In genomic region chr1:103529746-103530145, GRCh38 we compare ENCODE assay signal across 11 cellular contexts. TPM values are rescaled to one million over a fixed set of nuclear protein-coding genes. Genes with fewer than 3 reads are reported as not detected.
DNase-seq lines count a peak whose midpoint lies in the region; ATAC-seq and TF ChIP-seq lines count a peak whose summit lies in the region.
"Had no signal": no experiment of that assay in that cellular context is flagged by ENCODE, and none has a peak within 500 bp of the region (broad histone marks: within the 10 kb centered on the region; RNA-seq: fewer than 3 reads in every experiment).

No MANE protein-coding gene starts in this region.

- ATAC-seq in GM21367 (IDR thresholded peaks at IDR 0.05; ENCODE audit: unreplicated experiment), result no peak
- ATAC-seq in left ventricle myocardium superior, result no peak
- ATAC-seq: heart left ventricle had no signal

- no peaks in the 10 kb centered on the region for H3K9me3 Mint-ChIP-seq in activated CD4-positive, alpha-beta memory T cell treated with anti-CD3 and anti-CD28 coated beads, Interleukin-2, amount 10 ng/mL, durations not matched to agents 7 days and 5 days
- no peaks in the 10 kb centered on the region for H3K9me3 Mint-ChIP-seq in endodermal cell
- H3K9me3 Mint-ChIP-seq: IgD-negative memory B cell had no signal

- H3K4me1 Mint-ChIP-seq in activated CD4-positive, alpha-beta memory T cell treated with anti-CD3 and anti-CD28 coated beads, Interleukin-2, amount 10 ng/mL, durations not matched to agents 7 days and 5 days, result peaks cover 58% of the 10 kb centered on the region
- peaks cover 13% of the 10 kb centered on the region for H3K4me1 Mint-ChIP-seq in endodermal cell

- peaks cover 59% of the 10 kb centered on the region for H3K36me3 Mint-ChIP-seq in activated CD4-positive, alpha-beta memory T cell treated with anti-CD3 and anti-CD28 coated beads, Interleukin-2, amount 10 ng/mL, durations not matched to agents 7 days and 5 days (ENCODE audit: low read depth)
- peaks cover 22% of the 10 kb centered on the region for H3K36me3 Mint-ChIP-seq in endodermal cell (ENCODE audit: low read depth)
- H3K36me3 Mint-ChIP-seq: IgD-negative memory B cell had no signal

- CTCF ChIA-PET in activated CD4-positive, alpha-beta memory T cell treated with anti-CD3 and anti-CD28 coated beads, Interleukin-2, amount 10 ng/mL, durations not matched to agents 7 days and 5 days (lab: Charles Lee), result no interaction called here

- H3K9me3 ChIP-seq in endodermal cell (ENCODE audit: control insufficient read depth, low read length), result no peaks in the 10 kb centered on the region
- H3K9me3 ChIP-seq: heart left ventricle had no signal

- H3K27me3 ChIP-seq in endodermal cell (ENCODE audit: control insufficient read depth, insufficient read depth, low read length, poor library complexity, severe bottlenecking), result no peaks in the 10 kb centered on the region
- H3K27me3 ChIP-seq: heart left ventricle had no signal

- H3K4me3 Mint-ChIP-seq in activated CD4-positive, alpha-beta memory T cell treated with anti-CD3 and anti-CD28 coated beads, Interleukin-2, amount 10 ng/mL, durations not matched to agents 7 days and 5 days, result no peak overlapping the region
- H3K4me3 Mint-ChIP-seq in endodermal cell, result no peak overlapping the region
- H3K4me3 Mint-ChIP-seq: IgD-negative memory B cell had no signal

- intact Hi-C loops in left ventricle myocardium superior (cut with micrococcal nuclease), result no loop called here

- DNase-seq in HT1080 (ENCODE audit: low read depth) (peak; percentile 18), endodermal cell (peak; percentile 71), T-helper 9 cell (no peak), left ventricle myocardium superior (no peak), DMS79 treated with DMSO at 0.1 percent for 48 hours (lab: John Stamatoyannopoulos, UW) (no peak)
- DNase-seq in activated CD4-positive, alpha-beta memory T cell treated with anti-CD3 and anti-CD28 coated beads, Interleukin-2, amount 10 ng/mL, durations not matched to agents 7 days and 5 days, result peak; percentile 40
- DNase-seq in stimulated activated CD4-positive, alpha-beta T cell treated with anti-CD3 and anti-CD28 coated beads, TNF-alpha, amount 100 ng/mL, for 4 hours (ENCODE audit: low read depth in 3 of 3), result peak in 2 of 3 experiments; percentile 4 to 5

- no peak for TF ChIP-seq CTCF in endodermal cell (conservative IDR thresholded peaks at IDR 0.05)

- H3K27ac Mint-ChIP-seq in activated CD4-positive, alpha-beta memory T cell treated with anti-CD3 and anti-CD28 coated beads, Interleukin-2, amount 10 ng/mL, durations not matched to agents 7 days and 5 days, result no peak overlapping the region
- H3K27ac Mint-ChIP-seq in endodermal cell, result no peak overlapping the region

- no peak overlapping the region for H3K27ac ChIP-seq in endodermal cell (ENCODE audit: low read depth, low read length)
- H3K27ac ChIP-seq: heart left ventricle, skin epidermis had no signal

- H3K36me3 ChIP-seq in endodermal cell (ENCODE audit: control insufficient read depth, insufficient read depth, low read length), result peaks cover 17% of the 10 kb centered on the region

- H3K27me3 Mint-ChIP-seq in activated CD4-positive, alpha-beta memory T cell treated with anti-CD3 and anti-CD28 coated beads, Interleukin-2, amount 10 ng/mL, durations not matched to agents 7 days and 5 days, result no peaks in the 10 kb centered on the region
- no peaks in the 10 kb centered on the region for H3K27me3 Mint-ChIP-seq in endodermal cell (ENCODE audit: insufficient read depth)
- H3K27me3 Mint-ChIP-seq: IgD-negative memory B cell had no signal

- POLR2A ChIA-PET in activated CD4-positive, alpha-beta memory T cell treated with anti-CD3 and anti-CD28 coated beads, Interleukin-2, amount 10 ng/mL, durations not matched to agents 7 days and 5 days (lab: Charles Lee), result no interaction called here

- H3K9ac ChIP-seq in endodermal cell (ENCODE audit: extremely low read depth, low read length, poor library complexity, severe bottlenecking), result no peak overlapping the region

- no peak overlapping the region for H3K4me3 ChIP-seq in endodermal cell (ENCODE audit: low read length)
- H3K4me3 ChIP-seq: heart left ventricle, skin epidermis had no signal

- 78 to 96% methylated on average over 4 to 7 of the region's 8 CpGs for WGBS in endodermal cell (ENCODE audit: insufficient coverage in 1 of 2, insufficient read length in 1 of 2), 2 experiments

- no peaks in the 10 kb centered on the region for H3K4me1 ChIP-seq in endodermal cell (ENCODE audit: control insufficient read depth, insufficient read depth, low read length)

RNA-seq across cellular contexts. Expression of gene RNPC3, which starts 4.2 kb away (rescaled TPM):
- 4.1 and 7.4 TPM in 2 replicates for total RNA-seq in HT1080 (2014; rRNA removed; shearing (Covaris generic))
- 5.5 and 8.5 TPM in 2 replicates for polyA plus RNA-seq in HT1080 (2015; cell fraction: cytosol; rRNA removed)
- polyA plus RNA-seq in HT1080 (2015; cell fraction: nucleus; rRNA removed), result 51.0 and 61.1 TPM in 2 replicates
- 10 to 100 TPM; 22.3 to 22.5 TPM for total RNA-seq in activated CD4-positive, alpha-beta memory T cell treated with anti-CD3 and anti-CD28 coated beads, Interleukin-2, amount 10 ng/mL, durations not matched to agents 7 days and 5 days
- total RNA-seq in endodermal cell (10 to 100 TPM; 16.9 to 19.4 TPM), left ventricle myocardium superior (18.1 TPM)
- 26.4 TPM for polyA plus RNA-seq in endodermal cell (2013, experiment 1 of 2)
- polyA plus RNA-seq in endodermal cell (2013, experiment 2 of 2), result 24.5 TPM

RNA-seq across cellular contexts. Expression of gene AMY2B, which starts 41.6 kb away (rescaled TPM):
- 0.39 and 2.0 TPM in 2 replicates for total RNA-seq in HT1080 (2014; rRNA removed; shearing (Covaris generic))
- polyA plus RNA-seq in HT1080 (2015; cell fraction: cytosol; rRNA removed), result 0.33 and 0.52 TPM in 2 replicates
- polyA plus RNA-seq in HT1080 (2015; cell fraction: nucleus; rRNA removed), result 10.9 and 11.4 TPM in 2 replicates
- 1 to 10 TPM; 6.7 to 8.6 TPM for total RNA-seq in activated CD4-positive, alpha-beta memory T cell treated with anti-CD3 and anti-CD28 coated beads, Interleukin-2, amount 10 ng/mL, durations not matched to agents 7 days and 5 days
- total RNA-seq in endodermal cell (1 to 10 TPM; 1.6 to 3.1 TPM), left ventricle myocardium superior (21.0 TPM)
- polyA plus RNA-seq in endodermal cell (2013, experiment 1 of 2), result 5.2 TPM
- polyA plus RNA-seq in endodermal cell (2013, experiment 2 of 2), result 5.1 TPM

Comparison
In these comparisons a context has a peak if more than half of its experiments do, and no peak if none do; other contexts are left out.
1. DNase-seq: peak in HT1080 (single experiment), activated CD4-positive, alpha-beta memory T cell treated with anti-CD3 and anti-CD28 coated beads, Interleukin-2, amount 10 ng/mL, durations not matched to agents 7 days and 5 days (single experiment), endodermal cell (single experiment) and stimulated activated CD4-positive, alpha-beta T cell treated with anti-CD3 and anti-CD28 coated beads, TNF-alpha, amount 100 ng/mL, for 4 hours (2 of 3); none in T-helper 9 cell (single experiment), left ventricle myocardium superior (single experiment) and DMS79 treated with DMSO at 0.1 percent for 48 hours (single experiment).